In genomic region chr10:31146496-31147219, GRCh38 we compare ENCODE assay signal across 9 cellular contexts.
DNase-seq lines count a peak whose midpoint lies in the region; TF ChIP-seq lines count a peak whose summit lies in the region.
"Had no signal": no experiment of that assay in that cellular context is flagged by ENCODE, and none has a peak within 500 bp of the region (broad histone marks: within the 10 kb centered on the region; RNA-seq: fewer than 3 reads in every experiment).

No MANE protein-coding gene starts in this region.

- H3K27ac ChIP-seq in caudate nucleus (ENCODE audit: low read depth, low read length), result peak overlapping the region; percentile 16
- no peak overlapping the region for H3K27ac ChIP-seq in mesendoderm (ENCODE audit: low read depth, low read length)
- peak overlapping the region in 2 of 8 donors; percentile 11 to 20 for H3K27ac ChIP-seq in spleen
- H3K27ac ChIP-seq: neutrophil had no signal

- no peak overlapping the region for H3K4ac ChIP-seq in mesendoderm (ENCODE audit: low read depth, low read length)

- no peak overlapping the region for H4K8ac ChIP-seq in mesendoderm (ENCODE audit: low read depth, low read length)

- H2BK15ac ChIP-seq in mesendoderm (replicated peaks; ENCODE audit: low read depth), result no peak overlapping the region

- no peaks in the 10 kb centered on the region for H3K79me1 ChIP-seq in mesendoderm (ENCODE audit: low read length)

- DNase-seq in AG10803 (ENCODE audit: low read depth) (peak; percentile 89), M059J (ENCODE audit: low read depth) (peak; percentile 87), caudate nucleus (lab: John Stamatoyannopoulos, UW) (no peak), mesendoderm (peak; percentile 33), NCI-H1436 treated with DMSO at 0.1 percent for 48 hours (lab: John Stamatoyannopoulos, UW) (no peak), NCI-H526 treated with DMSO at 0.1 percent for 48 hours (lab: John Stamatoyannopoulos, UW) (no peak), NCI-H2081 treated with DMSO at 0.1 percent for 48 hours (lab: John Stamatoyannopoulos, UW) (no peak), spleen (no peak)

- no CpG with 5 or more reads among the region's 21 CpGs for whole genome bisulfite sequencing in mesendoderm (ENCODE audit: extremely low coverage, insufficient coverage, low lambda C conversion rate)
- WGBS in spleen, 5 donors, result 17 to 32% (median 23%) methylated on average over 20 to 21 of the region's 21 CpGs

- no peak overlapping the region for H3K18ac ChIP-seq in mesendoderm (ENCODE audit: low read length)

- no peaks in the 10 kb centered on the region for H3K79me2 ChIP-seq in mesendoderm (ENCODE audit: control insufficient read depth, insufficient read depth, low read length)

- H3K9me3 ChIP-seq in spleen, result no peaks in the 10 kb centered on the region
- H3K9me3 ChIP-seq: neutrophil had no signal

- TF ChIP-seq POLR2A in spleen (IDR thresholded peaks at IDR 0.05), result no peak

- H3K56ac ChIP-seq in mesendoderm (ENCODE audit: low read length), result no peak overlapping the region

- H4K5ac ChIP-seq in mesendoderm (ENCODE audit: low read length), result no peak overlapping the region

- H3K4me3 ChIP-seq in AG10803 (ENCODE audit: low read length), result no peak overlapping the region
- H3K4me3 ChIP-seq in mesendoderm (ENCODE audit: low read length), result no peak overlapping the region
- H3K4me3 ChIP-seq in spleen, result no peak overlapping the region

- no peak overlapping the region for H3K23ac ChIP-seq in mesendoderm (ENCODE audit: low read length)

- no peaks in the 10 kb centered on the region for H3K36me3 ChIP-seq in mesendoderm (ENCODE audit: control insufficient read depth, insufficient read depth, low read length)
- no peaks in the 10 kb centered on the region for H3K36me3 ChIP-seq in spleen
- H3K36me3 ChIP-seq: neutrophil had no signal

- intact Hi-C loops in spleen (cut with DNase I; ENCODE audit: low total_unique reads), result no loop called here

- H2AK5ac ChIP-seq in mesendoderm (ENCODE audit: low read length), result no peak overlapping the region

- H3K27me3 ChIP-seq in mesendoderm (ENCODE audit: insufficient read depth, low read length, poor library complexity) (no peaks in the 10 kb centered on the region), spleen (replicated peaks in 1 of 7) (peaks cover 0 to 13% (median 0%) of the 10 kb centered on the region in 7 donors)
- H3K27me3 ChIP-seq: neutrophil had no signal

- H3K4me1 ChIP-seq in mesendoderm (ENCODE audit: control insufficient read depth, low read depth, low read length) (no peaks in the 10 kb centered on the region), spleen (peaks cover 0 to 13% (median 8%) of the 10 kb centered on the region in 6 donors)

- H3K9ac ChIP-seq in mesendoderm (ENCODE audit: low read length), result no peak overlapping the region

- H2BK5ac ChIP-seq in mesendoderm (ENCODE audit: low read length), result no peak overlapping the region

- TF ChIP-seq CTCF in AG10803 (conservative IDR thresholded peaks at IDR 0.05; ENCODE audit: low read length) (no peak), spleen (IDR thresholded peaks at IDR 0.05 in 8 of 11, conservative IDR thresholded peaks at IDR 0.05 in 3 of 11) (no peak)

- H3K4me2 ChIP-seq in mesendoderm (ENCODE audit: low read length), result no peak overlapping the region

- H2BK120ac ChIP-seq in mesendoderm (ENCODE audit: low read depth, low read length), result no peak overlapping the region

Comparison
In these comparisons a context has a peak if more than half of its experiments do, and no peak if none do; other contexts are left out.
1. DNase-seq: peak in AG10803 (single experiment), M059J (single experiment) and mesendoderm (single experiment); none in caudate nucleus (0 of 61), NCI-H1436 treated with DMSO at 0.1 percent for 48 hours (single experiment), NCI-H526 treated with DMSO at 0.1 percent for 48 hours (single experiment), NCI-H2081 treated with DMSO at 0.1 percent for 48 hours (single experiment) and spleen (single experiment).